ENCODE assay signal across 25 cellular contexts in the genomic region with DNA sequence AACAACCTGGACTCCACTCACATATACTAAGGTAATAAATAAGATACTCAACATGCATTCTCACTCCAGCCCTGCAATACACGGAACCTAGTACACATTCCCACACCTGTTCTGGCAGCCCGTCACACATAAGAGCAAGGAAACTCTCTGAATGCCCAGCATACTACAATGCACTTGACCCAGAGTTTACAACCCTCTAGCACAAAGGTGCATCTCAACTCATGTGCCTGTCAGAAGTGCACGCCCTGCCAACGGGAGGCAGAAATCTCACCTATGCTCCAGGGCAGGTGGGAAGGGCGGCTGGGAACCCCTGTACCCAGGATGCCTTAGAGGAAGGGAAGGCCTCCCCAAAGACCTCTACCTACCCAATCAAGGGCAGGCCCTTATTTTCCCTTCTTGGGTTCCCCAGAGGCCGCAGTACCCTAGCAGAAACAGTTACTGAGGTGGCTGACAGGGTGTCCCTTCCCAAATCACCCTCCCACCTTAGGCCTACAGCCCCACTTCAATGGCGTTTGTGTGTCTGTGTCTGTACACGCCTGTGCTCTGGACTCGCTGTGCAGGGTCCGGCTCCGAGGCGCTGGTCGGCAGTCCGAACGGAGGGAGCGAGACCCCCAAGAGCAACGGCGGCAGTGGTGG. TPM values are rescaled to one million over a fixed set of nuclear protein-coding genes. Genes with fewer than 3 reads are reported as not detected.
DNase-seq lines count a peak whose midpoint lies in the region; ATAC-seq, FAIRE-seq and TF ChIP-seq lines count a peak whose summit lies in the region.
"Had no signal": no experiment of that assay in that cellular context is flagged by ENCODE, and none has a peak within 500 bp of the region (broad histone marks: within the 10 kb centered on the region; RNA-seq: fewer than 3 reads in every experiment).

No MANE protein-coding gene starts in this region.

- H3K4me3 Mint-ChIP-seq in activated naive CD8-positive, alpha-beta T cell: peak overlapping the region; percentile 21
- no peak overlapping the region for H3K4me3 Mint-ChIP-seq in activated naive CD8-positive, alpha-beta T cell treated with anti-CD3 and anti-CD28 coated beads, Interleukin-2, amount 50 U/mL, for 24 hours
- no peak overlapping the region for H3K4me3 Mint-ChIP-seq in activated B cell treated with CpG ODN at 0.5 μM for 24 hours
- peak overlapping the region in 6 of 8 donors; percentile 33 to 76 (median 44) for H3K4me3 Mint-ChIP-seq in naive B cell
- H3K4me3 Mint-ChIP-seq: HFFc6 had no signal

- H3K4me1 Mint-ChIP-seq in activated naive CD8-positive, alpha-beta T cell (ENCODE audit: low read depth): peaks cover 40% of the 10 kb centered on the region
- H3K4me1 Mint-ChIP-seq in activated naive CD8-positive, alpha-beta T cell treated with anti-CD3 and anti-CD28 coated beads, Interleukin-2, amount 50 U/mL, for 24 hours: peaks cover 10% of the 10 kb centered on the region
- H3K4me1 Mint-ChIP-seq in activated B cell treated with CpG ODN at 0.5 μM for 24 hours (peaks cover 35% of the 10 kb centered on the region), naive B cell (peaks cover 30 to 35% (median 32%) of the 10 kb centered on the region in 3 donors)

- H3K27me3 Mint-ChIP-seq in activated naive CD8-positive, alpha-beta T cell: peaks cover 56% of the 10 kb centered on the region
- H3K27me3 Mint-ChIP-seq in activated naive CD8-positive, alpha-beta T cell treated with anti-CD3 and anti-CD28 coated beads, Interleukin-2, amount 50 U/mL, for 24 hours: peaks cover 92% of the 10 kb centered on the region
- H3K27me3 Mint-ChIP-seq in activated B cell treated with CpG ODN at 0.5 μM for 24 hours (peaks cover 74% of the 10 kb centered on the region), naive B cell (peaks cover 62 to 96% (median 85%) of the 10 kb centered on the region in 3 donors)

- no peak for ATAC-seq in activated naive CD8-positive, alpha-beta T cell treated with anti-CD3 and anti-CD28 coated beads, Interleukin-2, amount 50 U/mL, for 24 hours
- ATAC-seq in activated B cell treated with CpG ODN at 0.5 μM for 24 hours (ENCODE audit: low read depth): no peak
- ATAC-seq in naive B cell (ENCODE audit: low read depth in 2 of 2): no peak

- no peak for DNase-seq in activated naive CD8-positive, alpha-beta T cell treated with anti-CD3 and anti-CD28 coated beads, Interleukin-2, amount 50 U/mL, for 24 hours
- no peak for DNase-seq in activated B cell treated with CpG ODN at 0.5 μM for 24 hours
- no peak for DNase-seq in naive B cell
- no peak for DNase-seq in urothelium cell line (ENCODE audit: low spot score)
- no peak for DNase-seq in 8988T
- DNase-seq in Ammon's horn (ENCODE audit: low spot score): no peak
- no peak for DNase-seq in NCI-H774 (lab: John Stamatoyannopoulos, UW)
- DNase-seq: activated CD4-positive, CD25-positive, alpha-beta regulatory T cell treated with anti-CD3 and anti-CD28 coated beads, Interleukin-2, amount 50 U/mL, for 72 hours; activated naive CD4-positive, alpha-beta T cell; CD4-positive, CD25-positive, alpha-beta regulatory T cell; DMS153; HFFc6; hippocampal formation; MM.1S; NCI-H146; NCI-H345; spleen; T1000 had no signal

- no peak overlapping the region for H3K27ac Mint-ChIP-seq in activated naive CD8-positive, alpha-beta T cell
- H3K27ac Mint-ChIP-seq in activated naive CD8-positive, alpha-beta T cell treated with anti-CD3 and anti-CD28 coated beads, Interleukin-2, amount 50 U/mL, for 24 hours: no peak overlapping the region
- peak overlapping the region; percentile 10 for H3K27ac Mint-ChIP-seq in activated B cell treated with CpG ODN at 0.5 μM for 24 hours
- peak overlapping the region in 3 of 6 donors; percentile 66 to 95 (median 87) for H3K27ac Mint-ChIP-seq in naive B cell
- H3K27ac Mint-ChIP-seq: HFFc6 had no signal

- CTCF ChIA-PET in activated B cell treated with CpG ODN at 0.5 μM for 24 hours (lab: Charles Lee): no interaction called here

- no peaks in the 10 kb centered on the region for H3K9me3 Mint-ChIP-seq in activated naive CD8-positive, alpha-beta T cell (ENCODE audit: low read depth)
- no peaks in the 10 kb centered on the region for H3K9me3 Mint-ChIP-seq in activated naive CD8-positive, alpha-beta T cell treated with anti-CD3 and anti-CD28 coated beads, Interleukin-2, amount 50 U/mL, for 24 hours
- H3K9me3 Mint-ChIP-seq in activated B cell treated with CpG ODN at 0.5 μM for 24 hours (no peaks in the 10 kb centered on the region), naive B cell (peaks cover 0 to 23% (median 7%) of the 10 kb centered on the region in 7 donors)
- H3K9me3 Mint-ChIP-seq: HFFc6 had no signal

- no peaks in the 10 kb centered on the region for H3K36me3 Mint-ChIP-seq in activated naive CD8-positive, alpha-beta T cell
- H3K36me3 Mint-ChIP-seq in activated naive CD8-positive, alpha-beta T cell treated with anti-CD3 and anti-CD28 coated beads, Interleukin-2, amount 50 U/mL, for 24 hours (ENCODE audit: low read depth): no peaks in the 10 kb centered on the region
- H3K36me3 Mint-ChIP-seq in activated B cell treated with CpG ODN at 0.5 μM for 24 hours (ENCODE audit: low read depth) (no peaks in the 10 kb centered on the region), naive B cell (peaks cover 0 to 4% of the 10 kb centered on the region in 2 donors)
- H3K36me3 Mint-ChIP-seq: CD4-positive, CD25-positive, alpha-beta regulatory T cell had no signal

- intact Hi-C loops in activated B cell treated with CpG ODN at 0.5 μM for 24 hours (cut with micrococcal nuclease): loop anchor here (5.0 kb wide), 1 partner anchor 1392 kb away; no protein-coding TSS in a partner anchor

- peak; percentile 30 for FAIRE-seq in urothelium cell line (lab: Jason Lieb, UNC)
- FAIRE-seq: colon, endothelial cell of umbilical vein, keratinocyte had no signal

- POLR2A ChIA-PET in activated B cell treated with CpG ODN at 0.5 μM for 24 hours (lab: Charles Lee): no interaction called here

- no peak for TF ChIP-seq CTCF in activated B cell treated with CpG ODN at 0.5 μM for 24 hours (IDR thresholded peaks at IDR 0.05)

RNA-seq across cellular contexts. Expression of gene EVX1, which starts 2.0 kb away (rescaled TPM):
- not detected in 2 replicates for total RNA-seq in activated B cell treated with CpG ODN at 0.5 μM for 24 hours
- not detected for polyA plus RNA-seq in naive B cell (ENCODE audit: low read depth in 6 of 6)
- total RNA-seq: CD4-positive, CD25-positive, alpha-beta regulatory T cell; endothelial cell of umbilical vein; HFFc6; lung; spleen; subcutaneous adipose tissue had no signal
- polyA plus RNA-seq: AG04450; CD4-positive, CD25-positive, alpha-beta regulatory T cell; endothelial cell of umbilical vein; keratinocyte; lung; spleen had no signal

RNA-seq across cellular contexts. Expression of gene HOXA13, which starts 44.7 kb away (rescaled TPM):
- total RNA-seq in activated B cell treated with CpG ODN at 0.5 μM for 24 hours: not detected in 2 replicates
- not detected for polyA plus RNA-seq in naive B cell (ENCODE audit: low read depth in 6 of 6)
- total RNA-seq: CD4-positive, CD25-positive, alpha-beta regulatory T cell; lung; spleen had no signal
- polyA plus RNA-seq: AG04450; CD4-positive, CD25-positive, alpha-beta regulatory T cell; endothelial cell of umbilical vein; keratinocyte; lung; spleen had no signal

RNA-seq across cellular contexts. Expression of gene HOXA11, which starts 59.6 kb away (rescaled TPM):
- total RNA-seq in activated B cell treated with CpG ODN at 0.5 μM for 24 hours: not detected in 2 replicates
- polyA plus RNA-seq in naive B cell (ENCODE audit: low read depth in 6 of 6): not detected
- total RNA-seq: CD4-positive, CD25-positive, alpha-beta regulatory T cell; lung; spleen had no signal
- polyA plus RNA-seq: CD4-positive, CD25-positive, alpha-beta regulatory T cell; lung; spleen had no signal

Comparison
In these comparisons a context has a peak if more than half of its experiments do, and no peak if none do; other contexts are left out.
1. H3K4me3 Mint-ChIP-seq: peak in activated naive CD8-positive, alpha-beta T cell (single experiment) and naive B cell (6 of 8); none in activated naive CD8-positive, alpha-beta T cell treated with anti-CD3 and anti-CD28 coated beads, Interleukin-2, amount 50 U/mL, for 24 hours (single experiment) and activated B cell treated with CpG ODN at 0.5 μM for 24 hours (single experiment).